Comparison of ENCODE assay signal across 8 cellular contexts in the genomic region with DNA sequence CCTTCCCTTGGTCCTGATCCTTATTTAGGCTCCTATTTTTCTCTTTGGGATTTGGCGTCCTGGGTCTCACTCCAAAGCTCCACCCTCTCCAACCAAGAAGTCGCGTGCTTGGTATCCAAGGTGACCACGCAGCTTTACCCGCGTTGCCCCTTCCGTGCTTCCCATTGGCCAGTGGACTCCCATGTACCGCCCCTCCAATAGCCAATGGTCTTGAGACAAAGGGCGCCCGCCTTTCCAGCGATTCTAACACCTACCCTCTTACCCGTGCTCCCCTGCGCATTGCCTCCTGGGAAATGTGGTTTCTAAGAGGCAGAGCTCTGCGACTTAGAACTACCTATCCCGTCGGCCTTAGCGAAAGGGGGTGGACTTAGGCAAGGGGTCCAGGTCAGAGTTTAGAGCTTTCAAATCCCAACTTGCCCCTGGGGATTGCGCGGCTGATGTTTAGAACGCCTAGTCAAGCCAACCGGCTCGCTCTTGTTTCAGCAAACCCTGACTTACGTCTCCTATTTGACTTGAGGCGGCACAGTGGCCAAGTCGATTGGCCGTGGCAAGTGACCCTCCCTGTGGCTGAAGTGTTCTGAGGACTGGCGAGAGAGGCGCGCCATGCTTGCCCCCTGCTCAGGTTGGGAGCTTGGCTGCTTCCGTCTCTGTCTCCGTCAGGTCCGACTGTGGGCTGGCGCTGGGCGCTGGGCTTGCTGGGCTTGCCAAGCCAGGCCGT. TPM values are rescaled to one million over a fixed set of nuclear protein-coding genes. Genes with fewer than 3 reads are reported as not detected.
DNase-seq lines count a peak whose midpoint lies in the region; ATAC-seq, FAIRE-seq and TF ChIP-seq lines count a peak whose summit lies in the region.
"Not testable (repeated sequence)": the region's sequence is repeated elsewhere in the genome, so short reads cannot be mapped to it uniquely, and the experiment has no call there.

A gene (plus strand): TSS at position 395 of the 718 bp plus-strand sequence. CDS start 209 bp downstream, at position 604.

- H3K27me3 ChIP-seq in small intestine (ENCODE audit: control insufficient read depth in 2 of 2, insufficient read depth in 2 of 2, low read length in 2 of 2): not testable (repeated sequence)

- ATAC-seq in HG03175 (IDR thresholded peaks at IDR 0.05; ENCODE audit: unreplicated experiment) (peak; percentile 98), WTC11 (peak; percentile 97)

- H3K4me1 Mint-ChIP-seq in WTC11: peaks cover 14% of the 10 kb centered on the region

- FAIRE-seq in small intestine (lab: Jason Lieb, UNC): peak; percentile 91

- H3K4me1 ChIP-seq in small intestine (ENCODE audit: control insufficient read depth in 2 of 2, insufficient read depth in 1 of 2, low read depth in 1 of 2, low read length in 1 of 2): not testable (repeated sequence)

- H3K9me3 Mint-ChIP-seq in WTC11: not testable (repeated sequence)

- not testable (repeated sequence) for H3K9me3 ChIP-seq in small intestine (ENCODE audit: control insufficient read depth, low read depth)

- 0 to 1% (median 0%) methylated on average over 27 to 35 of the region's 35 CpGs for WGBS in small intestine, 3 donors

- H3K36me3 Mint-ChIP-seq in WTC11: not testable (repeated sequence)

- TF ChIP-seq POLR2A in GM18951 (IDR thresholded peaks at IDR 0.05; ENCODE audit: extremely low read depth, insufficient read depth, insufficient read length): peak; percentile 44

- H3K4me3 Mint-ChIP-seq in WTC11: peak within 1 kb of the TSS; percentile 84

- peak within 1 kb of the TSS; percentile 56 to 62 for H3K4me3 ChIP-seq in small intestine (ENCODE audit: low read depth in 1 of 2, low read length in 2 of 2)

- CTCF ChIA-PET in WTC11 (lab: Charles Lee): interaction anchor here (1.0 to 1.3 kb wide), 4 partner anchors 9 to 326 kb away, joined by 5 to 26 read pairs (median 10); a partner anchor contains a TSS

- H3K27me3 Mint-ChIP-seq in WTC11 (ENCODE audit: low read depth): not testable (repeated sequence)

- H3K27ac ChIP-seq in small intestine (ENCODE audit: low read depth in 1 of 2, low read length in 1 of 2): peak within 1 kb of the TSS; percentile 32 to 74

- H3K36me3 ChIP-seq in small intestine (ENCODE audit: control insufficient read depth in 2 of 2, insufficient read depth in 2 of 2, low read length in 2 of 2): not testable (repeated sequence)

- in situ Hi-C loops in GM18951 (cut with MboI; ENCODE audit: low sequenced_read_pairs, unreplicated experiment): not testable (repeated sequence)

- DNase-seq in AG08396 (ENCODE audit: low spot score): peak; percentile 94
- DNase-seq in NCI-H2227 treated with DMSO at 0.1 percent for 48 hours (lab: John Stamatoyannopoulos, UW): peak; percentile 100
- peak; percentile 98 for DNase-seq in WTC11 (ENCODE audit: low spot score)
- DNase-seq in central memory CD4-positive, alpha-beta T cell: peak; percentile 96
- DNase-seq in iPS-NIHi7 (ENCODE audit: extremely low spot score): peak; percentile 95
- peak; percentile 100 for DNase-seq in small intestine

- not testable (repeated sequence) for TF ChIP-seq CTCF in WTC11 (IDR thresholded peaks at IDR 0.05)

- peak within 1 kb of the TSS; percentile 74 for H3K27ac Mint-ChIP-seq in WTC11

- POLR2A ChIA-PET in WTC11 (lab: Charles Lee): interaction anchor here (1.0 to 1.2 kb wide), 2 partner anchors 326 to 400 kb away, joined by 3 to 6 read pairs; a partner anchor contains a TSS

TF ChIP-seq in WTC11, 78 proteins besides CTCF, POLR2A, EP300 and RAD21:
- peak; percentile 92 for TF ChIP-seq SP1 (CRISPR knock-in tag; conservative IDR thresholded peaks at IDR 0.05)
- peak; percentile 70 for TF ChIP-seq NFYB (CRISPR knock-in tag; conservative IDR thresholded peaks at IDR 0.05; ENCODE audit: low read depth)
- peak; percentile 67 for TF ChIP-seq NR2C2 (CRISPR knock-in tag; IDR thresholded peaks at IDR 0.05)
- TF ChIP-seq, protein P1, sequence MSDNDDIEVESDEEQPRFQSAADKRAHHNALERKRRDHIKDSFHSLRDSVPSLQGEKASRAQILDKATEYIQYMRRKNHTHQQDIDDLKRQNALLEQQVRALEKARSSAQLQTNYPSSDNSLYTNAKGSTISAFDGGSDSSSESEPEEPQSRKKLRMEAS (CRISPR knock-in tag; IDR thresholded peaks at IDR 0.05): peak; percentile 55
- TF ChIP-seq, protein P2, sequence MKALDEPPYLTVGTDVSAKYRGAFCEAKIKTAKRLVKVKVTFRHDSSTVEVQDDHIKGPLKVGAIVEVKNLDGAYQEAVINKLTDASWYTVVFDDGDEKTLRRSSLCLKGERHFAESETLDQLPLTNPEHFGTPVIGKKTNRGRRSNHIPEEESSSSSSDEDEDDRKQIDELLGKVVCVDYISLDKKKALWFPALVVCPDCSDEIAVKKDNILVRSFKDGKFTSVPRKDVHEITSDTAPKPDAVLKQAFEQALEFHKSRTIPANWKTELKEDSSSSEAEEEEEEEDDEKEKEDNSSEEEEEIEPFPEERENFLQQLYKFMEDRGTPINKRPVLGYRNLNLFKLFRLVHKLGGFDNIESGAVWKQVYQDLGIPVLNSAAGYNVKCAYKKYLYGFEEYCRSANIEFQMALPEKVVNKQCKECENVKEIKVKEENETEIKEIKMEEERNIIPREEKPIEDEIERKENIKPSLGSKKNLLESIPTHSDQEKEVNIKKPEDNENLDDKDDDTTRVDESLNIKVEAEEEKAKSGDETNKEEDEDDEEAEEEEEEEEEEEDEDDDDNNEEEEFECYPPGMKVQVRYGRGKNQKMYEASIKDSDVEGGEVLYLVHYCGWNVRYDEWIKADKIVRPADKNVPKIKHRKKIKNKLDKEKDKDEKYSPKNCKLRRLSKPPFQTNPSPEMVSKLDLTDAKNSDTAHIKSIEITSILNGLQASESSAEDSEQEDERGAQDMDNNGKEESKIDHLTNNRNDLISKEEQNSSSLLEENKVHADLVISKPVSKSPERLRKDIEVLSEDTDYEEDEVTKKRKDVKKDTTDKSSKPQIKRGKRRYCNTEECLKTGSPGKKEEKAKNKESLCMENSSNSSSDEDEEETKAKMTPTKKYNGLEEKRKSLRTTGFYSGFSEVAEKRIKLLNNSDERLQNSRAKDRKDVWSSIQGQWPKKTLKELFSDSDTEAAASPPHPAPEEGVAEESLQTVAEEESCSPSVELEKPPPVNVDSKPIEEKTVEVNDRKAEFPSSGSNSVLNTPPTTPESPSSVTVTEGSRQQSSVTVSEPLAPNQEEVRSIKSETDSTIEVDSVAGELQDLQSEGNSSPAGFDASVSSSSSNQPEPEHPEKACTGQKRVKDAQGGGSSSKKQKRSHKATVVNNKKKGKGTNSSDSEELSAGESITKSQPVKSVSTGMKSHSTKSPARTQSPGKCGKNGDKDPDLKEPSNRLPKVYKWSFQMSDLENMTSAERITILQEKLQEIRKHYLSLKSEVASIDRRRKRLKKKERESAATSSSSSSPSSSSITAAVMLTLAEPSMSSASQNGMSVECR (CRISPR knock-in tag; IDR thresholded peaks at IDR 0.05; ENCODE audit: borderline replicate concordance): 0 out of 2 replicates have a peak, but pooled peaks have one; percentile 54
- peak; percentile 70 for TF ChIP-seq GABPB1 (CRISPR knock-in tag; IDR thresholded peaks at IDR 0.05)
TF ChIP-seq in WTC11: peak in this region for 6; not testable (repeated sequence) for 72.

RNA-seq across cellular contexts. Expression of the gene that starts here (rescaled TPM):
- 7.7 to 8.6 TPM (median 7.9 TPM) in 3 replicates for total RNA-seq in WTC11 (2021)
- 1 to 10 TPM; 5.4 to 6.3 (median 6.0) TPM for polyA plus RNA-seq in small intestine

Comparison
In these comparisons a context has a peak if more than half of its experiments do, and no peak if none do; other contexts are left out.
1. Peak in every context shown above with its lines: DNase-seq, ATAC-seq, H3K4me3 ChIP-seq and H3K27ac ChIP-seq.